6 cellular contexts compared by ENCODE assay signal in the genomic region with DNA sequence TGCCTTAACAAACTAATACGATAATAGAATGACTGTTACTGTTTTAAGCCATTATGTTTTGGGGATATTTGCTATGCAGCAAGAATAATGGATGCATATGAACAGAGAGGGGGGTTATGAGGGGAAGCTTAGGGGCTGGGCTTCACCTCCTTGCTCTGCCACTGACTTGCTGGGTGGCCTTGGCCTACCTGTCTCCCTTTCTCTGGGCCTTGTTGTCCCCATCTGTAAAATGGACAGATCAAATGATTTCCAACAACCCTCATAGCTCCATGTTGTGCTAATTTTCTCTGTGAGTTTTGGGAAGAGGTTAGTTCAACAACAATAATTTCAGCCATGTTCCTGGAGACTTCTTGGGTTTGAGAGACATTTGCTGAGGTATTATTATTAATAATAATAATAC.
"Had no signal": no experiment of that assay in that cellular context is flagged by ENCODE, and none has a peak within 500 bp of the region (broad histone marks: within the 10 kb centered on the region; RNA-seq: fewer than 3 reads in every experiment).

No MANE protein-coding gene starts in this region.

- H3K27ac ChIP-seq: HL-60, KMS-11 had no signal

- DNase-seq: IMR-90, Karpas-422, KBM-7, KG1 had no signal

- H3K9ac ChIP-seq: KMS-11 had no signal

- H3K4me2 ChIP-seq: KMS-11 had no signal
